ENCODE assay signal across 30 cellular contexts in genomic region chr10:33048223-33048622, GRCh38.
"Had no signal": no experiment of that assay in that cellular context is flagged by ENCODE, and none has a peak within 500 bp of the region (broad histone marks: within the 10 kb centered on the region; RNA-seq: fewer than 3 reads in every experiment).

No MANE protein-coding gene starts in this region.

- H3K27ac ChIP-seq: ascending aorta, breast epithelium, cardiac muscle cell, epithelial cell of prostate had no signal

- H3K36me3 ChIP-seq: ascending aorta, breast epithelium, cardiac muscle cell had no signal

- H3K4me3 ChIP-seq: ascending aorta, breast epithelium, cardiac muscle cell had no signal

- H3K4me1 Mint-ChIP-seq: activated CD4-positive, alpha-beta T cell treated with anti-CD3 and anti-CD28 coated beads, Interleukin-2, amount 10 ng/mL, durations not matched to agents 24 days and 14 days; activated naive CD4-positive, alpha-beta T cell treated with anti-CD3 and anti-CD28 coated beads, Interleukin-2, amount 10 ng/mL, durations not matched to agents 7 days and 5 days had no signal

- ATAC-seq: activated CD4-positive, alpha-beta T cell treated with anti-CD3 and anti-CD28 coated beads for 36 hours; activated CD8-positive, alpha-beta T cell treated with anti-CD3 and anti-CD28 coated beads, Interleukin-2, amount 10 ng/mL, durations not matched to agents 7 days and 5 days; activated naive CD4-positive, alpha-beta T cell treated with anti-CD3 and anti-CD28 coated beads, Interleukin-2, amount 50 U/mL, for 72 hours; activated T-cell treated with anti-CD3 and anti-CD28 coated beads, Interleukin-2, amount 50 U/mL, for 72 hours; T-cell had no signal

- DNase-seq: activated CD4-positive, alpha-beta memory T cell treated with anti-CD3 and anti-CD28 coated beads for 36 hours; activated CD4-positive, alpha-beta T cell treated with anti-CD3 and anti-CD28 coated beads for 36 hours; activated CD4-positive, alpha-beta T cell treated with anti-CD3 and anti-CD28 coated beads, Interleukin-2, amount 10 ng/mL, durations not matched to agents 24 days and 14 days; activated CD4-positive, CD25-positive, alpha-beta regulatory T cell; activated CD4-positive, CD25-positive, alpha-beta regulatory T cell treated with anti-CD3 and anti-CD28 coated beads, Interleukin-2, amount 50 U/mL, for 72 hours; activated CD8-positive, alpha-beta memory T cell treated with anti-CD3 and anti-CD28 coated beads, Interleukin-2, amount 50 U/mL, for 48 hours; activated CD8-positive, alpha-beta T cell treated with anti-CD3 and anti-CD28 coated beads, Interleukin-2, amount 10 ng/mL, durations not matched to agents 7 days and 5 days; activated gamma-delta T cell; activated naive CD4-positive, alpha-beta T cell; activated naive CD4-positive, alpha-beta T cell treated with anti-CD3 and anti-CD28 coated beads, Interleukin-2, amount 10 ng/mL, durations not matched to agents 7 days and 5 days; activated naive CD8-positive, alpha-beta T cell treated with anti-CD3 and anti-CD28 coated beads, Interleukin-2, amount 10 ng/mL, durations not matched to agents 7 days and 5 days; activated T-cell treated with anti-CD3 and anti-CD28 coated beads for 4 hours; activated T-cell treated with anti-CD3 and anti-CD28 coated beads, Interleukin-2, amount 50 U/mL, for 24 hours; activated T-cell treated with anti-CD3 and anti-CD28 coated beads, Interleukin-2, amount 50 U/mL, for 72 hours; central memory CD4-positive, alpha-beta T cell; cortex of kidney; dermis blood vessel endothelial cell; effector CD4-positive, alpha-beta T cell; foreskin fibroblast; head of caudate nucleus; T-cell; T1000 had no signal

- H3K27ac Mint-ChIP-seq: activated CD4-positive, alpha-beta memory T cell treated with anti-CD3 and anti-CD28 coated beads for 36 hours; activated CD4-positive, alpha-beta T cell treated with anti-CD3 and anti-CD28 coated beads for 36 hours; activated CD4-positive, alpha-beta T cell treated with anti-CD3 and anti-CD28 coated beads, Interleukin-2, amount 10 ng/mL, durations not matched to agents 24 days and 14 days; activated naive CD4-positive, alpha-beta T cell treated with anti-CD3 and anti-CD28 coated beads, Interleukin-2, amount 10 ng/mL, durations not matched to agents 7 days and 5 days; activated naive CD4-positive, alpha-beta T cell treated with anti-CD3 and anti-CD28 coated beads, Interleukin-2, amount 50 U/mL, for 72 hours; activated naive CD8-positive, alpha-beta T cell treated with anti-CD3 and anti-CD28 coated beads, Interleukin-2, amount 10 ng/mL, durations not matched to agents 7 days and 5 days; activated T-cell treated with anti-CD3 and anti-CD28 coated beads, Interleukin-2, amount 50 U/mL, for 24 hours; activated T-cell treated with anti-CD3 and anti-CD28 coated beads, Interleukin-2, amount 50 U/mL, for 72 hours; brain; T-helper 1 cell treated with Interleukin-12 subunit alpha and Interleukin-12 subunit beta and Interleukin-4 antibody, amounts not matched to agents 30 μg/mL and 1 μg/mL, for 36 hours; T-helper 2 cell treated with Interferon-gamma antibody and Interleukin-4, amounts not matched to agents 5 μg/mL and 100 μg/mL, for 36 hours had no signal

- H3K4me1 ChIP-seq: ascending aorta, breast epithelium had no signal

- H3K27me3 ChIP-seq: ascending aorta, breast epithelium, cardiac muscle cell had no signal

- H3K9me3 Mint-ChIP-seq: activated CD4-positive, alpha-beta memory T cell treated with anti-CD3 and anti-CD28 coated beads for 36 hours; activated naive CD4-positive, alpha-beta T cell treated with anti-CD3 and anti-CD28 coated beads, Interleukin-2, amount 10 ng/mL, durations not matched to agents 7 days and 5 days; activated naive CD4-positive, alpha-beta T cell treated with anti-CD3 and anti-CD28 coated beads, Interleukin-2, amount 50 U/mL, for 72 hours; activated naive CD8-positive, alpha-beta T cell treated with anti-CD3 and anti-CD28 coated beads, Interleukin-2, amount 10 ng/mL, durations not matched to agents 7 days and 5 days; activated T-cell treated with anti-CD3 and anti-CD28 coated beads, Interleukin-2, amount 50 U/mL, for 24 hours; T-cell; T-helper 1 cell treated with Interleukin-12 subunit alpha and Interleukin-12 subunit beta and Interleukin-4 antibody, amounts not matched to agents 30 μg/mL and 1 μg/mL, for 36 hours; T-helper 2 cell treated with Interferon-gamma antibody and Interleukin-4, amounts not matched to agents 5 μg/mL and 100 μg/mL, for 36 hours had no signal

- H3K36me3 Mint-ChIP-seq: activated CD4-positive, alpha-beta memory T cell treated with anti-CD3 and anti-CD28 coated beads for 36 hours; activated naive CD4-positive, alpha-beta T cell treated with anti-CD3 and anti-CD28 coated beads, Interleukin-2, amount 10 ng/mL, durations not matched to agents 7 days and 5 days; activated naive CD4-positive, alpha-beta T cell treated with anti-CD3 and anti-CD28 coated beads, Interleukin-2, amount 50 U/mL, for 72 hours; activated naive CD8-positive, alpha-beta T cell treated with anti-CD3 and anti-CD28 coated beads, Interleukin-2, amount 10 ng/mL, durations not matched to agents 7 days and 5 days; brain; T-cell had no signal

- H3K27me3 Mint-ChIP-seq: activated CD4-positive, alpha-beta memory T cell treated with anti-CD3 and anti-CD28 coated beads for 36 hours; activated CD4-positive, alpha-beta T cell treated with anti-CD3 and anti-CD28 coated beads for 36 hours; activated naive CD4-positive, alpha-beta T cell treated with anti-CD3 and anti-CD28 coated beads, Interleukin-2, amount 10 ng/mL, durations not matched to agents 7 days and 5 days; activated T-cell treated with anti-CD3 and anti-CD28 coated beads, Interleukin-2, amount 50 U/mL, for 24 hours; T-cell had no signal

- H3K4me3 Mint-ChIP-seq: activated CD4-positive, alpha-beta memory T cell treated with anti-CD3 and anti-CD28 coated beads for 36 hours; activated CD4-positive, alpha-beta T cell treated with anti-CD3 and anti-CD28 coated beads for 36 hours; activated CD4-positive, alpha-beta T cell treated with anti-CD3 and anti-CD28 coated beads, Interleukin-2, amount 10 ng/mL, durations not matched to agents 24 days and 14 days; activated CD8-positive, alpha-beta T cell treated with anti-CD3 and anti-CD28 coated beads, Interleukin-2, amount 10 ng/mL, durations not matched to agents 7 days and 5 days; activated naive CD4-positive, alpha-beta T cell treated with anti-CD3 and anti-CD28 coated beads, Interleukin-2, amount 10 ng/mL, durations not matched to agents 7 days and 5 days; activated naive CD8-positive, alpha-beta T cell treated with anti-CD3 and anti-CD28 coated beads, Interleukin-2, amount 10 ng/mL, durations not matched to agents 7 days and 5 days; activated T-cell treated with anti-CD3 and anti-CD28 coated beads, Interleukin-2, amount 50 U/mL, for 24 hours; activated T-cell treated with anti-CD3 and anti-CD28 coated beads, Interleukin-2, amount 50 U/mL, for 72 hours; brain; T-cell; T-helper 1 cell treated with Interleukin-12 subunit alpha and Interleukin-12 subunit beta and Interleukin-4 antibody, amounts not matched to agents 30 μg/mL and 1 μg/mL, for 36 hours; T-helper 2 cell treated with Interferon-gamma antibody and Interleukin-4, amounts not matched to agents 5 μg/mL and 100 μg/mL, for 36 hours had no signal

- H3K9me3 ChIP-seq: ascending aorta, breast epithelium had no signal
